ENCODE assay signal across 11 cellular contexts in genomic region chr1:81548918-81549587, GRCh38.
DNase-seq lines count a peak whose midpoint lies in the region; ATAC-seq and TF ChIP-seq lines count a peak whose summit lies in the region.
"Had no signal": no experiment of that assay in that cellular context is flagged by ENCODE, and none has a peak within 500 bp of the region (broad histone marks: within the 10 kb centered on the region; RNA-seq: fewer than 3 reads in every experiment).

No MANE protein-coding gene starts in this region.

- no peak for TF ChIP-seq CTCF in CD8-positive, alpha-beta T cell (IDR thresholded peaks at IDR 0.05)

- H3K9me3 ChIP-seq in CD8-positive, alpha-beta T cell (ENCODE audit: low read length), result no peaks in the 10 kb centered on the region
- H3K9me3 ChIP-seq: BLaER1 treated with 17β-estradiol and CSF1 and Interleukin-3, amounts not matched to agents 10 nM and 100 nM had no signal

- H3K4me3 Mint-ChIP-seq in CD8-positive, alpha-beta T cell, result no peak overlapping the region

- H3K27me3 ChIP-seq in CD8-positive, alpha-beta T cell (ENCODE audit: insufficient read depth, low read length), result no peaks in the 10 kb centered on the region
- H3K27me3 ChIP-seq: BLaER1 treated with 17β-estradiol and CSF1 and Interleukin-3, amounts not matched to agents 10 nM and 100 nM had no signal

- no peaks in the 10 kb centered on the region for H3K27me3 Mint-ChIP-seq in CD8-positive, alpha-beta T cell (ENCODE audit: low read depth)

- no peaks in the 10 kb centered on the region for H3K36me3 Mint-ChIP-seq in CD8-positive, alpha-beta T cell

- H3K4me3 ChIP-seq in CD8-positive, alpha-beta T cell (ENCODE audit: low read depth, low read length), result no peak overlapping the region
- H3K4me3 ChIP-seq: BLaER1 treated with 17β-estradiol and CSF1 and Interleukin-3, amounts not matched to agents 10 nM and 100 nM had no signal

- no peaks in the 10 kb centered on the region for H3K4me1 Mint-ChIP-seq in CD8-positive, alpha-beta T cell (ENCODE audit: low read depth)

- no peaks in the 10 kb centered on the region for H3K36me3 ChIP-seq in CD8-positive, alpha-beta T cell (ENCODE audit: insufficient read depth, low read length)
- H3K36me3 ChIP-seq: BLaER1 treated with 17β-estradiol and CSF1 and Interleukin-3, amounts not matched to agents 10 nM and 100 nM had no signal

- H3K27ac ChIP-seq in CD8-positive, alpha-beta T cell (ENCODE audit: low read depth, low read length), result no peak overlapping the region
- H3K27ac ChIP-seq: BLaER1 treated with 17β-estradiol and CSF1 and Interleukin-3, amounts not matched to agents 10 nM and 100 nM had no signal

- ATAC-seq in GM18508 (IDR thresholded peaks at IDR 0.05; ENCODE audit: insufficient read depth, unreplicated experiment) (peak; percentile 35), GM21515 (IDR thresholded peaks at IDR 0.05; ENCODE audit: unreplicated experiment) (peak; percentile 51), HG03066 (IDR thresholded peaks at IDR 0.05; ENCODE audit: low read depth, unreplicated experiment) (peak; percentile 52)
- ATAC-seq in CD8-positive, alpha-beta T cell, result no peak

- H3K9me3 Mint-ChIP-seq in CD8-positive, alpha-beta T cell, result no peaks in the 10 kb centered on the region

- DNase-seq in NOMO-1 (lab: John Stamatoyannopoulos, UW; ENCODE audit: unreplicated experiment in 2 of 2), result peak; percentile 7 to 16
- no peak for DNase-seq in NCI-H69 (lab: John Stamatoyannopoulos, UW)
- no peak for DNase-seq in amniotic stem cell (lab: John Stamatoyannopoulos, UW)
- DNase-seq in CD8-positive, alpha-beta T cell, result no peak
- no peak for DNase-seq in foreskin melanocyte
- DNase-seq: cortex of kidney, substantia nigra had no signal

- POLR2A ChIA-PET in CD8-positive, alpha-beta T cell (lab: Charles Lee), result no interaction called here

- H3K4me1 ChIP-seq in CD8-positive, alpha-beta T cell (ENCODE audit: insufficient read depth, low read length), result no peaks in the 10 kb centered on the region

- no peak overlapping the region for H3K27ac Mint-ChIP-seq in CD8-positive, alpha-beta T cell

- CTCF ChIA-PET in CD8-positive, alpha-beta T cell (lab: Charles Lee), result no interaction called here

- intact Hi-C loops in CD8-positive, alpha-beta T cell (cut with DNase I, micrococcal nuclease), result no loop called here

Comparison
In these comparisons a context has a peak if more than half of its experiments do, and no peak if none do; other contexts are left out.
1. DNase-seq: peak in NOMO-1 (2 of 2); none in NCI-H69 (single experiment), amniotic stem cell (single experiment), CD8-positive, alpha-beta T cell (0 of 7) and foreskin melanocyte (single experiment).